ENCODE assay signal across 1 cellular context in the genomic region with DNA sequence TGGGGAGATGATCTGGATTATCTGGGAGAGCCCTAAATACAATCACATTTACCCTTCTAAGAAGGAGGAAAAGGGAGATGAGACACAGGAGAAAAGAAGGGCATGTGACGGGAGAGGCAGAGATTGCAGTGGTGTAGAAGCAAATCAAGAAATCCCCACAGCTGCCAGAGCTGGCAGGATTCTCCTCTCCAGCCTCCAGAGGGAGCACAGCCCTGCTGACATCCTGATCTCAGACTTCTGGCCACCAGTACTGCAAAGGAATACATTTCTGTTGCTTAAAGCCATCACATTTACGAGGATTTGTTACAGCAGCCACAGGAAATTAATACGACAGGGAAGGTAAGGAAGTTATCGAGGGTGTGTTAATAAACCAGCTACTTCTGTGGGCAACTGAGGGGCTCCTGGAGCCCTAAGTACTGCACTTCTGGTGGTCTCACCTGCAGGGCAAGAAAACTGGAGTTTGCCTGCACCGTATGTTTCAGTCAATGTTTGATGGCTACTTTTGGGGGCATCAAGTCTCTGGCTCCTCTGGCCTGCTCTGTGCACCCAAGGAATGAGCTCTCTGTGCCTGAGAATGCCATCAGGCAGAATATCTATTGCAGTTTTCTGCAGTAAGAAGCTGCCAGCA.
TF ChIP-seq lines count a peak whose summit lies in the region.

No MANE protein-coding gene starts in this region.

TF ChIP-seq in GM23338, 12 proteins besides CTCF, POLR2A, EP300 and RAD21 (continued from another document):
- TF ChIP-seq, protein P1, sequence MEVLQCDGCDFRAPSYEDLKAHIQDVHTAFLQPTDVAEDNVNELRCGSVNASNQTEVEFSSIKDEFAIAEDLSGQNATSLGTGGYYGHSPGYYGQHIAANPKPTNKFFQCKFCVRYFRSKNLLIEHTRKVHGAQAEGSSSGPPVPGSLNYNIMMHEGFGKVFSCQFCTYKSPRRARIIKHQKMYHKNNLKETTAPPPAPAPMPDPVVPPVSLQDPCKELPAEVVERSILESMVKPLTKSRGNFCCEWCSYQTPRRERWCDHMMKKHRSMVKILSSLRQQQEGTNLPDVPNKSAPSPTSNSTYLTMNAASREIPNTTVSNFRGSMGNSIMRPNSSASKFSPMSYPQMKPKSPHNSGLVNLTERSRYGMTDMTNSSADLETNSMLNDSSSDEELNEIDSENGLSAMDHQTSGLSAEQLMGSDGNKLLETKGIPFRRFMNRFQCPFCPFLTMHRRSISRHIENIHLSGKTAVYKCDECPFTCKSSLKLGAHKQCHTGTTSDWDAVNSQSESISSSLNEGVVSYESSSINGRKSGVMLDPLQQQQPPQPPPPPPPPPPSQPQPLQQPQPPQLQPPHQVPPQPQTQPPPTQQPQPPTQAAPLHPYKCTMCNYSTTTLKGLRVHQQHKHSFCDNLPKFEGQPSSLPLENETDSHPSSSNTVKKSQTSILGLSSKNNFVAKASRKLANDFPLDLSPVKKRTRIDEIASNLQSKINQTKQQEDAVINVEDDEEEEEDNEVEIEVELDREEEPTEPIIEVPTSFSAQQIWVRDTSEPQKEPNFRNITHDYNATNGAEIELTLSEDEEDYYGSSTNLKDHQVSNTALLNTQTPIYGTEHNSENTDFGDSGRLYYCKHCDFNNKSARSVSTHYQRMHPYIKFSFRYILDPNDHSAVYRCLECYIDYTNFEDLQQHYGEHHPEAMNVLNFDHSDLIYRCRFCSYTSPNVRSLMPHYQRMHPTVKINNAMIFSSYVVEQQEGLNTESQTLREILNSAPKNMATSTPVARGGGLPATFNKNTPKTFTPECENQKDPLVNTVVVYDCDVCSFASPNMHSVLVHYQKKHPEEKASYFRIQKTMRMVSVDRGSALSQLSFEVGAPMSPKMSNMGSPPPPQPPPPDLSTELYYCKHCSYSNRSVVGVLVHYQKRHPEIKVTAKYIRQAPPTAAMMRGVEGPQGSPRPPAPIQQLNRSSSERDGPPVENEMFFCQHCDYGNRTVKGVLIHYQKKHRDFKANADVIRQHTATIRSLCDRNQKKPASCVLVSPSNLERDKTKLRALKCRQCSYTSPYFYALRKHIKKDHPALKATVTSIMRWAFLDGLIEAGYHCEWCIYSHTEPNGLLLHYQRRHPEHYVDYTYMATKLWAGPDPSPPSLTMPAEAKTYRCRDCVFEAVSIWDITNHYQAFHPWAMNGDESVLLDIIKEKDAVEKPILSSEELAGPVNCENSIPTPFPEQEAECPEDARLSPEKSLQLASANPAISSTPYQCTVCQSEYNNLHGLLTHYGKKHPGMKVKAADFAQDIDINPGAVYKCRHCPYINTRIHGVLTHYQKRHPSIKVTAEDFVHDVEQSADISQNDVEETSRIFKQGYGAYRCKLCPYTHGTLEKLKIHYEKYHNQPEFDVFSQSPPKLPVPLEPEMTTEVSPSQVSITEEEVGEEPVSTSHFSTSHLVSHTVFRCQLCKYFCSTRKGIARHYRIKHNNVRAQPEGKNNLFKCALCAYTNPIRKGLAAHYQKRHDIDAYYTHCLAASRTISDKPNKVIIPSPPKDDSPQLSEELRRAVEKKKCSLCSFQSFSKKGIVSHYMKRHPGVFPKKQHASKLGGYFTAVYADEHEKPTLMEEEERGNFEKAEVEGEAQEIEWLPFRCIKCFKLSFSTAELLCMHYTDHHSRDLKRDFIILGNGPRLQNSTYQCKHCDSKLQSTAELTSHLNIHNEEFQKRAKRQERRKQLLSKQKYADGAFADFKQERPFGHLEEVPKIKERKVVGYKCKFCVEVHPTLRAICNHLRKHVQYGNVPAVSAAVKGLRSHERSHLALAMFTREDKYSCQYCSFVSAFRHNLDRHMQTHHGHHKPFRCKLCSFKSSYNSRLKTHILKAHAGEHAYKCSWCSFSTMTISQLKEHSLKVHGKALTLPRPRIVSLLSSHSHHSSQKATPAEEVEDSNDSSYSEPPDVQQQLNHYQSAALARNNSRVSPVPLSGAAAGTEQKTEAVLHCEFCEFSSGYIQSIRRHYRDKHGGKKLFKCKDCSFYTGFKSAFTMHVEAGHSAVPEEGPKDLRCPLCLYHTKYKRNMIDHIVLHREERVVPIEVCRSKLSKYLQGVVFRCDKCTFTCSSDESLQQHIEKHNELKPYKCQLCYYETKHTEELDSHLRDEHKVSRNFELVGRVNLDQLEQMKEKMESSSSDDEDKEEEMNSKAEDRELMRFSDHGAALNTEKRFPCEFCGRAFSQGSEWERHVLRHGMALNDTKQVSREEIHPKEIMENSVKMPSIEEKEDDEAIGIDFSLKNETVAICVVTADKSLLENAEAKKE (CRISPR knock-in tag; IDR thresholded peaks at IDR 0.05) = no peak
- no peak for TF ChIP-seq ZNF114 (CRISPR knock-in tag; IDR thresholded peaks at IDR 0.05)
- no peak for TF ChIP-seq CREB1 (CRISPR knock-in tag; IDR thresholded peaks at IDR 0.05; ENCODE audit: low read depth)
